Comparison of ENCODE assay signal across 1 cellular context in the genomic region with DNA sequence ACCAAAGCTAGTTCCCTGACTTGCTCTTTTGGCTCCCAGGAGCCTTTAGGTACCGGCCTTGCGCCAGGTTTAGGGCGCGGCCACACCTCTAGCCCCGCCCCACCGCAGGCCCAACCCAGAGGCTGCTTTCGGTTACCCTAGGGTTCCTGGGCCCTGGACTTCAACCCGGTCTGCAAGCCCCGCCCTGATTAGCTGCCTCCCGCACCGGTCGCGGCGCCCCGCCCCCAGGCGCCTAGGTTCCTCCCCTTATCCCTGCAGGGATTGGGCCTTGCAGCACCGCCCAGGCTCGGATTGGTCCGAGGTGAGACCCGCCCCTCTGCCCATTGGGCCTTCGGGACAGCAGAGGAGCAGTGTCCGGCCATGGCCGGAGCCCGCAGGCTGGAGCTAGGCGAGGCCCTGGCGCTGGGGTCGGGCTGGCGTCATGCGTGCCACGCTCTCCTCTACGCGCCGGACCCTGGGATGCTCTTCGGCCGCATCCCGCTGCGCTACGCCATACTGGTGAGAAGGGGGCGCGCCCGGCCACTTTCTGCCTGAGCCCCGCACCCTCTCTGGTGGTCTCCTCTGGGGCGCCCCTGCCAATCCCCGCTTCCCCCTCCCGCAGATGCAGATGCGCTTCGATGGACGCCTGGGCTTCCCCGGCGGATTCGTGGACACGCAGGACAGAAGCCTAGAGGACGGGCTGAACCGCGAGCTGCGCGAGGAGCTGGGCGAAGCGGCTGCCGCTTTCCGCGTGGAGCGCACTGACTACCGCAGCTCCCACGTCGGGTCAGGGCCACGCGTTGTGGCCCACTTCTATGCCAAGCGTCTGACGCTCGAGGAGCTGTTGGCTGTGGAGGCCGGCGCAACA.
TF ChIP-seq lines count a peak whose summit lies in the region.

A gene (plus strand): TSS at position 330 of the 847 bp plus-strand sequence. CDS start 31 bp downstream, at position 361.

TF ChIP-seq in HepG2, 621 proteins besides CTCF, POLR2A, EP300 and RAD21 (continued from another document and continues in another):
- TF ChIP-seq, protein P1, sequence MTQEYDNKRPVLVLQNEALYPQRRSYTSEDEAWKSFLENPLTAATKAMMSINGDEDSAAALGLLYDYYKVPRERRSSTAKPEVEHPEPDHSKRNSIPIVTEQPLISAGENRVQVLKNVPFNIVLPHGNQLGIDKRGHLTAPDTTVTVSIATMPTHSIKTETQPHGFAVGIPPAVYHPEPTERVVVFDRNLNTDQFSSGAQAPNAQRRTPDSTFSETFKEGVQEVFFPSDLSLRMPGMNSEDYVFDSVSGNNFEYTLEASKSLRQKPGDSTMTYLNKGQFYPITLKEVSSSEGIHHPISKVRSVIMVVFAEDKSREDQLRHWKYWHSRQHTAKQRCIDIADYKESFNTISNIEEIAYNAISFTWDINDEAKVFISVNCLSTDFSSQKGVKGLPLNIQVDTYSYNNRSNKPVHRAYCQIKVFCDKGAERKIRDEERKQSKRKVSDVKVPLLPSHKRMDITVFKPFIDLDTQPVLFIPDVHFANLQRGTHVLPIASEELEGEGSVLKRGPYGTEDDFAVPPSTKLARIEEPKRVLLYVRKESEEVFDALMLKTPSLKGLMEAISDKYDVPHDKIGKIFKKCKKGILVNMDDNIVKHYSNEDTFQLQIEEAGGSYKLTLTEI (CRISPR knock-in tag; conservative IDR thresholded peaks at IDR 0.05): no peak
- TF ChIP-seq YY1 (IDR thresholded peaks at IDR 0.05; ENCODE audit: insufficient read depth, insufficient replicate concordance, low read depth, low read length) (peak; percentile 89), ZNF205 (CRISPR knock-in tag; IDR thresholded peaks at IDR 0.05) (no peak), ZNF530 (CRISPR knock-in tag; IDR thresholded peaks at IDR 0.05; ENCODE audit: low read depth) (no peak), DMAP1 (CRISPR knock-in tag; IDR thresholded peaks at IDR 0.05) (peak; percentile 85), SOX5 (CRISPR knock-in tag; IDR thresholded peaks at IDR 0.05; ENCODE audit: borderline replicate concordance) (no peak), HMG20A (CRISPR knock-in tag; IDR thresholded peaks at IDR 0.05; ENCODE audit: borderline replicate concordance) (0 out of 2 replicates have a peak, but pooled peaks have one; percentile 7), ZNF296 (CRISPR knock-in tag; conservative IDR thresholded peaks at IDR 0.05) (no peak), BCL6 (CRISPR knock-in tag; IDR thresholded peaks at IDR 0.05) (peak; percentile 23; the same call in 1 of the 2 replicates), NFKB2 (CRISPR knock-in tag; IDR thresholded peaks at IDR 0.05; ENCODE audit: borderline replicate concordance) (peak; percentile 72; the same call in 1 of the 2 replicates), ZNF20 (CRISPR knock-in tag; IDR thresholded peaks at IDR 0.05) (no peak), ZNF761 (CRISPR knock-in tag; conservative IDR thresholded peaks at IDR 0.05) (peak; percentile 68; the same call in 1 of the 2 replicates), FOXA1 (IDR thresholded peaks at IDR 0.05) (no peak), FOXA1 (CRISPR knock-in tag; IDR thresholded peaks at IDR 0.05) (no peak; the same call in 1 of the 2 replicates), NBN (conservative IDR thresholded peaks at IDR 0.05) (no peak), HDAC6 (IDR thresholded peaks at IDR 0.05; ENCODE audit: low read depth, low read length) (no peak), SP140L (CRISPR knock-in tag; IDR thresholded peaks at IDR 0.05; ENCODE audit: borderline replicate concordance) (no peak), CCAR2 (optimal IDR thresholded peaks at IDR 0.05; ENCODE audit: low read depth, low read length) (no peak), ARNT (IDR thresholded peaks at IDR 0.05) (no peak), ZNF724P (CRISPR knock-in tag; IDR thresholded peaks at IDR 0.05; ENCODE audit: borderline replicate concordance) (0 out of 2 replicates have a peak, but pooled peaks have one; percentile 48), MBD4 (IDR thresholded peaks at IDR 0.05; ENCODE audit: borderline replicate concordance, low read length) (no peak), HOXA3 (CRISPR knock-in tag; IDR thresholded peaks at IDR 0.05) (peak; percentile 64; the same call in 1 of the 2 replicates), ZNF75D (CRISPR knock-in tag; IDR thresholded peaks at IDR 0.05; ENCODE audit: borderline replicate concordance) (no peak), NFE2 (CRISPR knock-in tag; IDR thresholded peaks at IDR 0.05) (no peak), ZNF496 (CRISPR knock-in tag; IDR thresholded peaks at IDR 0.05; ENCODE audit: insufficient replicate concordance) (no peak), ZBTB38 (CRISPR knock-in tag; IDR thresholded peaks at IDR 0.05) (peak; percentile 15; the same call in 1 of the 2 replicates), ZNF292 (CRISPR knock-in tag; IDR thresholded peaks at IDR 0.05; ENCODE audit: borderline replicate concordance, low read depth) (no peak)
- TF ChIP-seq, protein P2, sequence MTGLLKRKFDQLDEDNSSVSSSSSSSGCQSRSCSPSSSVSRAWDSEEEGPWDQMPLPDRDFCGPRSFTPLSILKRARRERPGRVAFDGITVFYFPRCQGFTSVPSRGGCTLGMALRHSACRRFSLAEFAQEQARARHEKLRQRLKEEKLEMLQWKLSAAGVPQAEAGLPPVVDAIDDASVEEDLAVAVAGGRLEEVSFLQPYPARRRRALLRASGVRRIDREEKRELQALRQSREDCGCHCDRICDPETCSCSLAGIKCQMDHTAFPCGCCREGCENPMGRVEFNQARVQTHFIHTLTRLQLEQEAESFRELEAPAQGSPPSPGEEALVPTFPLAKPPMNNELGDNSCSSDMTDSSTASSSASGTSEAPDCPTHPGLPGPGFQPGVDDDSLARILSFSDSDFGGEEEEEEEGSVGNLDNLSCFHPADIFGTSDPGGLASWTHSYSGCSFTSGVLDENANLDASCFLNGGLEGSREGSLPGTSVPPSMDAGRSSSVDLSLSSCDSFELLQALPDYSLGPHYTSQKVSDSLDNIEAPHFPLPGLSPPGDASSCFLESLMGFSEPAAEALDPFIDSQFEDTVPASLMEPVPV (CRISPR knock-in tag; IDR thresholded peaks at IDR 0.05): peak; percentile 45; the same call in 1 of the 2 replicates
- TF ChIP-seq, protein P3, sequence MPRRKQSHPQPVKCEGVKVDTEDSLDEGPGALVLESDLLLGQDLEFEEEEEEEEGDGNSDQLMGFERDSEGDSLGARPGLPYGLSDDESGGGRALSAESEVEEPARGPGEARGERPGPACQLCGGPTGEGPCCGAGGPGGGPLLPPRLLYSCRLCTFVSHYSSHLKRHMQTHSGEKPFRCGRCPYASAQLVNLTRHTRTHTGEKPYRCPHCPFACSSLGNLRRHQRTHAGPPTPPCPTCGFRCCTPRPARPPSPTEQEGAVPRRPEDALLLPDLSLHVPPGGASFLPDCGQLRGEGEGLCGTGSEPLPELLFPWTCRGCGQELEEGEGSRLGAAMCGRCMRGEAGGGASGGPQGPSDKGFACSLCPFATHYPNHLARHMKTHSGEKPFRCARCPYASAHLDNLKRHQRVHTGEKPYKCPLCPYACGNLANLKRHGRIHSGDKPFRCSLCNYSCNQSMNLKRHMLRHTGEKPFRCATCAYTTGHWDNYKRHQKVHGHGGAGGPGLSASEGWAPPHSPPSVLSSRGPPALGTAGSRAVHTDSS (CRISPR knock-in tag; conservative IDR thresholded peaks at IDR 0.05): no peak
- TF ChIP-seq, protein P4, sequence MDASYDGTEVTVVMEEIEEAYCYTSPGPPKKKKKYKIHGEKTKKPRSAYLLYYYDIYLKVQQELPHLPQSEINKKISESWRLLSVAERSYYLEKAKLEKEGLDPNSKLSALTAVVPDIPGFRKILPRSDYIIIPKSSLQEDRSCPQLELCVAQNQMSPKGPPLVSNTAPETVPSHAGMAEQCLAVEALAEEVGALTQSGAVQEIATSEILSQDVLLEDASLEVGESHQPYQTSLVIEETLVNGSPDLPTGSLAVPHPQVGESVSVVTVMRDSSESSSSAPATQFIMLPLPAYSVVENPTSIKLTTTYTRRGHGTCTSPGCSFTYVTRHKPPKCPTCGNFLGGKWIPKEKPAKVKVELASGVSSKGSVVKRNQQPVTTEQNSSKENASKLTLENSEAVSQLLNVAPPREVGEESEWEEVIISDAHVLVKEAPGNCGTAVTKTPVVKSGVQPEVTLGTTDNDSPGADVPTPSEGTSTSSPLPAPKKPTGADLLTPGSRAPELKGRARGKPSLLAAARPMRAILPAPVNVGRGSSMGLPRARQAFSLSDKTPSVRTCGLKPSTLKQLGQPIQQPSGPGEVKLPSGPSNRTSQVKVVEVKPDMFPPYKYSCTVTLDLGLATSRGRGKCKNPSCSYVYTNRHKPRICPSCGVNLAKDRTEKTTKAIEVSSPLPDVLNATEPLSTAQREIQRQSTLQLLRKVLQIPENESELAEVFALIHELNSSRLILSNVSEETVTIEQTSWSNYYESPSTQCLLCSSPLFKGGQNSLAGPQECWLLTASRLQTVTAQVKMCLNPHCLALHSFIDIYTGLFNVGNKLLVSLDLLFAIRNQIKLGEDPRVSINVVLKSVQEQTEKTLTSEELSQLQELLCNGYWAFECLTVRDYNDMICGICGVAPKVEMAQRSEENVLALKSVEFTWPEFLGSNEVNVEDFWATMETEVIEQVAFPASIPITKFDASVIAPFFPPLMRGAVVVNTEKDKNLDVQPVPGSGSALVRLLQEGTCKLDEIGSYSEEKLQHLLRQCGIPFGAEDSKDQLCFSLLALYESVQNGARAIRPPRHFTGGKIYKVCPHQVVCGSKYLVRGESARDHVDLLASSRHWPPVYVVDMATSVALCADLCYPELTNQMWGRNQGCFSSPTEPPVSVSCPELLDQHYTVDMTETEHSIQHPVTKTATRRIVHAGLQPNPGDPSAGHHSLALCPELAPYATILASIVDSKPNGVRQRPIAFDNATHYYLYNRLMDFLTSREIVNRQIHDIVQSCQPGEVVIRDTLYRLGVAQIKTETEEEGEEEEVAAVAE (CRISPR knock-in tag; IDR thresholded peaks at IDR 0.05; ENCODE audit: borderline replicate concordance): peak; percentile 52; the same call in 1 of the 2 replicates
- TF ChIP-seq, protein P5, sequence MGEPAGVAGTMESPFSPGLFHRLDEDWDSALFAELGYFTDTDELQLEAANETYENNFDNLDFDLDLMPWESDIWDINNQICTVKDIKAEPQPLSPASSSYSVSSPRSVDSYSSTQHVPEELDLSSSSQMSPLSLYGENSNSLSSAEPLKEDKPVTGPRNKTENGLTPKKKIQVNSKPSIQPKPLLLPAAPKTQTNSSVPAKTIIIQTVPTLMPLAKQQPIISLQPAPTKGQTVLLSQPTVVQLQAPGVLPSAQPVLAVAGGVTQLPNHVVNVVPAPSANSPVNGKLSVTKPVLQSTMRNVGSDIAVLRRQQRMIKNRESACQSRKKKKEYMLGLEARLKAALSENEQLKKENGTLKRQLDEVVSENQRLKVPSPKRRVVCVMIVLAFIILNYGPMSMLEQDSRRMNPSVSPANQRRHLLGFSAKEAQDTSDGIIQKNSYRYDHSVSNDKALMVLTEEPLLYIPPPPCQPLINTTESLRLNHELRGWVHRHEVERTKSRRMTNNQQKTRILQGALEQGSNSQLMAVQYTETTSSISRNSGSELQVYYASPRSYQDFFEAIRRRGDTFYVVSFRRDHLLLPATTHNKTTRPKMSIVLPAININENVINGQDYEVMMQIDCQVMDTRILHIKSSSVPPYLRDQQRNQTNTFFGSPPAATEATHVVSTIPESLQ (CRISPR knock-in tag; conservative IDR thresholded peaks at IDR 0.05): no peak
- TF ChIP-seq, protein P6, sequence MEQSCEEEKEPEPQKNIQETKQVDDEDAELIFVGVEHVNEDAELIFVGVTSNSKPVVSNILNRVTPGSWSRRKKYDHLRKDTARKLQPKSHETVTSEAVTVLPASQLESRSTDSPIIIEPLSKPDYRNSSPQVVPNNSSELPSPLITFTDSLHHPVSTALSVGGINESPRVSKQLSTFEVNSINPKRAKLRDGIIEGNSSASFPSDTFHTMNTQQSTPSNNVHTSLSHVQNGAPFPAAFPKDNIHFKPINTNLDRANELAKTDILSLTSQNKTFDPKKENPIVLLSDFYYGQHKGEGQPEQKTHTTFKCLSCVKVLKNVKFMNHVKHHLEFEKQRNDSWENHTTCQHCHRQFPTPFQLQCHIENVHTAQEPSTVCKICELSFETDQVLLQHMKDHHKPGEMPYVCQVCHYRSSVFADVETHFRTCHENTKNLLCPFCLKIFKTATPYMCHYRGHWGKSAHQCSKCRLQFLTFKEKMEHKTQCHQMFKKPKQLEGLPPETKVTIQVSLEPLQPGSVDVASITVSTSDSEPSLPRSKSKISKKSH (CRISPR knock-in tag; IDR thresholded peaks at IDR 0.05; ENCODE audit: borderline replicate concordance): no peak; the same call in 1 of the 2 replicates
- TF ChIP-seq, protein P7, sequence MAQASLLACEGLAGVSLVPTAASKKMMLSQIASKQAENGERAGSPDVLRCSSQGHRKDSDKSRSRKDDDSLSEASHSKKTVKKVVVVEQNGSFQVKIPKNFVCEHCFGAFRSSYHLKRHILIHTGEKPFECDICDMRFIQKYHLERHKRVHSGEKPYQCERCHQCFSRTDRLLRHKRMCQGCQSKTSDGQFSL (CRISPR knock-in tag; IDR thresholded peaks at IDR 0.05): peak; percentile 28; the same call in 1 of the 2 replicates
- TF ChIP-seq, protein P8, sequence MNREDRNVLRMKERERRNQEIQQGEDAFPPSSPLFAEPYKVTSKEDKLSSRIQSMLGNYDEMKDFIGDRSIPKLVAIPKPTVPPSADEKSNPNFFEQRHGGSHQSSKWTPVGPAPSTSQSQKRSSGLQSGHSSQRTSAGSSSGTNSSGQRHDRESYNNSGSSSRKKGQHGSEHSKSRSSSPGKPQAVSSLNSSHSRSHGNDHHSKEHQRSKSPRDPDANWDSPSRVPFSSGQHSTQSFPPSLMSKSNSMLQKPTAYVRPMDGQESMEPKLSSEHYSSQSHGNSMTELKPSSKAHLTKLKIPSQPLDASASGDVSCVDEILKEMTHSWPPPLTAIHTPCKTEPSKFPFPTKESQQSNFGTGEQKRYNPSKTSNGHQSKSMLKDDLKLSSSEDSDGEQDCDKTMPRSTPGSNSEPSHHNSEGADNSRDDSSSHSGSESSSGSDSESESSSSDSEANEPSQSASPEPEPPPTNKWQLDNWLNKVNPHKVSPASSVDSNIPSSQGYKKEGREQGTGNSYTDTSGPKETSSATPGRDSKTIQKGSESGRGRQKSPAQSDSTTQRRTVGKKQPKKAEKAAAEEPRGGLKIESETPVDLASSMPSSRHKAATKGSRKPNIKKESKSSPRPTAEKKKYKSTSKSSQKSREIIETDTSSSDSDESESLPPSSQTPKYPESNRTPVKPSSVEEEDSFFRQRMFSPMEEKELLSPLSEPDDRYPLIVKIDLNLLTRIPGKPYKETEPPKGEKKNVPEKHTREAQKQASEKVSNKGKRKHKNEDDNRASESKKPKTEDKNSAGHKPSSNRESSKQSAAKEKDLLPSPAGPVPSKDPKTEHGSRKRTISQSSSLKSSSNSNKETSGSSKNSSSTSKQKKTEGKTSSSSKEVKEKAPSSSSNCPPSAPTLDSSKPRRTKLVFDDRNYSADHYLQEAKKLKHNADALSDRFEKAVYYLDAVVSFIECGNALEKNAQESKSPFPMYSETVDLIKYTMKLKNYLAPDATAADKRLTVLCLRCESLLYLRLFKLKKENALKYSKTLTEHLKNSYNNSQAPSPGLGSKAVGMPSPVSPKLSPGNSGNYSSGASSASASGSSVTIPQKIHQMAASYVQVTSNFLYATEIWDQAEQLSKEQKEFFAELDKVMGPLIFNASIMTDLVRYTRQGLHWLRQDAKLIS (CRISPR knock-in tag; IDR thresholded peaks at IDR 0.05): no peak
- TF ChIP-seq, protein P9, sequence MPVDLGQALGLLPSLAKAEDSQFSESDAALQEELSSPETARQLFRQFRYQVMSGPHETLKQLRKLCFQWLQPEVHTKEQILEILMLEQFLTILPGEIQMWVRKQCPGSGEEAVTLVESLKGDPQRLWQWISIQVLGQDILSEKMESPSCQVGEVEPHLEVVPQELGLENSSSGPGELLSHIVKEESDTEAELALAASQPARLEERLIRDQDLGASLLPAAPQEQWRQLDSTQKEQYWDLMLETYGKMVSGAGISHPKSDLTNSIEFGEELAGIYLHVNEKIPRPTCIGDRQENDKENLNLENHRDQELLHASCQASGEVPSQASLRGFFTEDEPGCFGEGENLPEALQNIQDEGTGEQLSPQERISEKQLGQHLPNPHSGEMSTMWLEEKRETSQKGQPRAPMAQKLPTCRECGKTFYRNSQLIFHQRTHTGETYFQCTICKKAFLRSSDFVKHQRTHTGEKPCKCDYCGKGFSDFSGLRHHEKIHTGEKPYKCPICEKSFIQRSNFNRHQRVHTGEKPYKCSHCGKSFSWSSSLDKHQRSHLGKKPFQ (CRISPR knock-in tag; IDR thresholded peaks at IDR 0.05; ENCODE audit: insufficient replicate concordance): no peak
